In genomic region chr12:1811281-1811947, GRCh38 we compare ENCODE assay signal across 9 cellular contexts. TPM values are rescaled to one million over a fixed set of nuclear protein-coding genes. Genes with fewer than 3 reads are reported as not detected.
DNase-seq lines count a peak whose midpoint lies in the region; ATAC-seq, FAIRE-seq and TF ChIP-seq lines count a peak whose summit lies in the region.
"Had no signal": no experiment of that assay in that cellular context is flagged by ENCODE, and none has a peak within 500 bp of the region (broad histone marks: within the 10 kb centered on the region; RNA-seq: fewer than 3 reads in every experiment).

No MANE protein-coding gene starts in this region.

- CTCF ChIA-PET in Calu3 (lab: Charles Lee) = interaction anchor here (0.7 kb wide), 1 partner anchor 24 kb away, joined by 3 read pairs; no protein-coding TSS in a partner anchor

- no peak overlapping the region for H3K27ac ChIP-seq in astrocyte (ENCODE audit: low read depth, low read length)
- H3K27ac ChIP-seq in ovary = no peak overlapping the region

- 47 to 53% (median 48%) methylated on average over 27 of the region's 27 CpGs for WGBS in ovary, 3 donors

- no peaks in the 10 kb centered on the region for H3K79me2 ChIP-seq in astrocyte (ENCODE audit: insufficient read depth, low read length)

- intact Hi-C loops in Calu3 (cut with micrococcal nuclease; ENCODE audit: unreplicated experiment) = no loop called here
- intact Hi-C loops in ovary (cut with DNase I) = no loop called here

- H3K9ac ChIP-seq in astrocyte (ENCODE audit: low read length) = no peak overlapping the region

- H2AFZ ChIP-seq in astrocyte (ENCODE audit: low read depth, low read length) = no peak overlapping the region

- FAIRE-seq in astrocyte (lab: Jason Lieb, UNC) = no peak

- H3K27ac Mint-ChIP-seq in Calu3 (ENCODE audit: unreplicated experiment) (no peak overlapping the region), astrocyte (ENCODE audit: unreplicated experiment) (no peak overlapping the region), osteocyte (ENCODE audit: unreplicated experiment) (peak overlapping the region; percentile 41)
- H3K27ac Mint-ChIP-seq in T-helper 2 cell treated with Interferon-gamma antibody and Interleukin-4, amounts not matched to agents 5 μg/mL and 100 μg/mL, for 36 hours = peak overlapping the region; percentile 67

- no peaks in the 10 kb centered on the region for H3K36me3 Mint-ChIP-seq in Calu3 (ENCODE audit: insufficient read depth, unreplicated experiment)
- no peaks in the 10 kb centered on the region for H3K36me3 Mint-ChIP-seq in T-helper 2 cell treated with Interferon-gamma antibody and Interleukin-4, amounts not matched to agents 5 μg/mL and 100 μg/mL, for 36 hours (ENCODE audit: low read depth)
- no peaks in the 10 kb centered on the region for H3K36me3 Mint-ChIP-seq in astrocyte (ENCODE audit: low read depth, unreplicated experiment)
- no peaks in the 10 kb centered on the region for H3K36me3 Mint-ChIP-seq in osteocyte (ENCODE audit: unreplicated experiment)

- ATAC-seq in GM19397 (IDR thresholded peaks at IDR 0.05; ENCODE audit: unreplicated experiment) = no peak

- TF ChIP-seq EP300 in ovary (IDR thresholded peaks at IDR 0.05) = no peak

- no peaks in the 10 kb centered on the region for H4K20me1 ChIP-seq in astrocyte (ENCODE audit: insufficient read depth, low read length)

- no TSS peak for BruUV-seq in Calu3 (replicated peaks; lab: Mats Ljungman, UMichigan)

- H3K9me3 Mint-ChIP-seq in Calu3 (ENCODE audit: low read depth, unreplicated experiment) (no peaks in the 10 kb centered on the region), astrocyte (ENCODE audit: unreplicated experiment) (peaks cover 2% of the 10 kb centered on the region), osteocyte (ENCODE audit: unreplicated experiment) (no peaks in the 10 kb centered on the region)
- H3K9me3 Mint-ChIP-seq in T-helper 2 cell treated with Interferon-gamma antibody and Interleukin-4, amounts not matched to agents 5 μg/mL and 100 μg/mL, for 36 hours = no peaks in the 10 kb centered on the region

- peaks cover 17% of the 10 kb centered on the region for H3K27me3 ChIP-seq in astrocyte (ENCODE audit: insufficient read depth, low read length)
- H3K27me3 ChIP-seq in ovary = no peaks in the 10 kb centered on the region

- TF ChIP-seq CTCF in Calu3 (IDR thresholded peaks at IDR 0.05; ENCODE audit: unreplicated experiment) (no peak), astrocyte (IDR thresholded peaks at IDR 0.05; ENCODE audit: insufficient read depth, low read depth, low read length) (no peak), osteocyte (IDR thresholded peaks at IDR 0.05) (no peak), ovary (IDR thresholded peaks at IDR 0.05) (no peak)

- H3K4me2 ChIP-seq in astrocyte (ENCODE audit: low read length) = peak overlapping the region; percentile 63

- DNase-seq in Calu3 (peak; percentile 29), astrocyte (ENCODE audit: low read depth) (peak; percentile 69), osteocyte (ENCODE audit: extremely low spot score, unreplicated experiment) (no peak), NCI-H1092 (lab: John Stamatoyannopoulos, UW) (no peak), NCI-H446 treated with DMSO at 0.1 percent for 48 hours (lab: John Stamatoyannopoulos, UW) (no peak), ovary (no peak)
- DNase-seq in T-helper 2 cell treated with Interferon-gamma antibody and Interleukin-4, amounts not matched to agents 5 μg/mL and 100 μg/mL, for 36 hours (ENCODE audit: low spot score) = peak; percentile 20
- DNase-seq: mammary epithelial cell had no signal

- H3K4me3 ChIP-seq in astrocyte (ENCODE audit: insufficient read depth, low read depth, low read length) (no peak overlapping the region), ovary (no peak overlapping the region)

- peaks cover 15% of the 10 kb centered on the region for H3K4me1 Mint-ChIP-seq in Calu3 (ENCODE audit: low read depth, unreplicated experiment)
- H3K4me1 Mint-ChIP-seq in T-helper 2 cell treated with Interferon-gamma antibody and Interleukin-4, amounts not matched to agents 5 μg/mL and 100 μg/mL, for 36 hours (ENCODE audit: low read depth) = peaks cover 7% of the 10 kb centered on the region
- peaks cover 18% of the 10 kb centered on the region for H3K4me1 Mint-ChIP-seq in astrocyte (ENCODE audit: low read depth, unreplicated experiment)
- H3K4me1 Mint-ChIP-seq in osteocyte (ENCODE audit: unreplicated experiment) = peaks cover 10% of the 10 kb centered on the region

- peaks cover 57% of the 10 kb centered on the region for H3K27me3 Mint-ChIP-seq in Calu3 (ENCODE audit: unreplicated experiment)
- H3K27me3 Mint-ChIP-seq in T-helper 2 cell treated with Interferon-gamma antibody and Interleukin-4, amounts not matched to agents 5 μg/mL and 100 μg/mL, for 36 hours (ENCODE audit: low read depth) = peaks cover 11% of the 10 kb centered on the region
- H3K27me3 Mint-ChIP-seq in astrocyte (ENCODE audit: low read depth, unreplicated experiment) = peaks cover 15% of the 10 kb centered on the region
- peaks cover 24% of the 10 kb centered on the region for H3K27me3 Mint-ChIP-seq in osteocyte (ENCODE audit: unreplicated experiment)

- H3K9me3 ChIP-seq in astrocyte (ENCODE audit: insufficient read depth, low read depth, low read length) (no peaks in the 10 kb centered on the region), ovary (no peaks in the 10 kb centered on the region)

- H3K4me3 Mint-ChIP-seq in Calu3 (ENCODE audit: low read depth, unreplicated experiment) (peak overlapping the region; percentile 30), astrocyte (ENCODE audit: unreplicated experiment) (no peak overlapping the region), osteocyte (ENCODE audit: unreplicated experiment) (no peak overlapping the region)
- H3K4me3 Mint-ChIP-seq in T-helper 2 cell treated with Interferon-gamma antibody and Interleukin-4, amounts not matched to agents 5 μg/mL and 100 μg/mL, for 36 hours = peak overlapping the region; percentile 1

- TF ChIP-seq POLR2A in ovary (IDR thresholded peaks at IDR 0.05) = no peak

- no peaks in the 10 kb centered on the region for H3K36me3 ChIP-seq in astrocyte (ENCODE audit: insufficient read depth, low read length)
- H3K36me3 ChIP-seq in ovary = no peaks in the 10 kb centered on the region

- H3K4me1 ChIP-seq in astrocyte (ENCODE audit: insufficient read depth, low read length) = peaks cover 24% of the 10 kb centered on the region
- H3K4me1 ChIP-seq in ovary (ENCODE audit: insufficient read depth) = no peaks in the 10 kb centered on the region

RNA-seq across cellular contexts. Expression of gene LRTM2, which starts 9.0 kb away (rescaled TPM):
- total RNA-seq in Calu3 (2022) = not detected in 2 replicates
- not detected in 2 replicates for total RNA-seq in astrocyte
- total RNA-seq in osteocyte = not detected in 2 replicates
- not detected for total RNA-seq in ovary
- polyA plus RNA-seq in ovary = not detected
- total RNA-seq: mammary epithelial cell had no signal
- polyA plus RNA-seq: mammary epithelial cell had no signal

Comparison
In these comparisons a context has a peak if more than half of its experiments do, and no peak if none do; other contexts are left out.
1. DNase-seq: peak in Calu3 (single experiment), T-helper 2 cell treated with Interferon-gamma antibody and Interleukin-4, amounts not matched to agents 5 μg/mL and 100 μg/mL, for 36 hours (single experiment) and astrocyte (single experiment); none in osteocyte (single experiment), NCI-H1092 (single experiment), NCI-H446 treated with DMSO at 0.1 percent for 48 hours (single experiment) and ovary (0 of 5).
2. H3K27ac Mint-ChIP-seq: peak in T-helper 2 cell treated with Interferon-gamma antibody and Interleukin-4, amounts not matched to agents 5 μg/mL and 100 μg/mL, for 36 hours (single experiment) and osteocyte (single experiment); none in Calu3 (single experiment) and astrocyte (single experiment).
3. H3K4me3 Mint-ChIP-seq: peak in Calu3 (single experiment) and T-helper 2 cell treated with Interferon-gamma antibody and Interleukin-4, amounts not matched to agents 5 μg/mL and 100 μg/mL, for 36 hours (single experiment); none in astrocyte (single experiment) and osteocyte (single experiment).